8 cellular contexts compared by ENCODE assay signal in the genomic region with DNA sequence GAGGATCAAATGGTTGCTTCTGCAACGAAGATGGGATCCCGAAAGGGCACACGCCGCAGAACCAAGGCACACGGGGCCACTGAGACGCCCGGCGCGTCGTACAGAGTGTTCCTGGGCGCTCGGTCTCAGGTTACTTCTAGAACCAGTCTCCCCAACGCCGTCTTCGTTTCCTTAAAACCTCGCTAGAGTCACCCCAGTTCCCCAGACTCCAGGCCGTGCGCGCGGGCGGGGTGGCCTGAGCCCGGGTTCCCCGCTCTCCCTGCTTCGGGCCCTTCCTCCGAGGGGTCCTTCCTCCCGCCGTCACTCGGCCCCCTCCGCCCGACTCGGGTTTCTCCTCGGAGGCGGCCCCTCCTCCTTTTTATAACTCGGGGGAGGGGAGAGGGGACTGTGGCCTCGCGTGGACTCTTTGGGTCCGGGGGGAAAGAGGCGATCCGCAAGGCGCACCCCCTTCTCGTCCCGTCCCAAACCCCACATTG. TPM values are rescaled to one million over a fixed set of nuclear protein-coding genes. Genes with fewer than 3 reads are reported as not detected.
A peak's percentile ranks its signal among the peaks of the same experiment; 100 is the strongest.
DNase-seq lines count a peak whose midpoint lies in the region; ATAC-seq, FAIRE-seq and TF ChIP-seq lines count a peak whose summit lies in the region.

No MANE protein-coding gene starts in this region.

- ATAC-seq in HG02938 (IDR thresholded peaks at IDR 0.05; ENCODE audit: unreplicated experiment) (peak; percentile 22), Right ventricle myocardium superior (ENCODE audit: poor library complexity) (peak; percentile 37), pancreas (peak; percentile 32 to 59 (median 43)), GM21717 (IDR thresholded peaks at IDR 0.05; ENCODE audit: unreplicated experiment) (no peak), GM18519 (IDR thresholded peaks at IDR 0.05; ENCODE audit: low FRiP score, unreplicated experiment) (no peak)

- WGBS in pancreas, 2 donors = 1% methylated on average over 36 to 42 of the region's 42 CpGs

- intact Hi-C loops in Right ventricle myocardium superior (cut with DNase I) (loop anchor here (5.0 kb wide), 1 partner anchor 171 kb away; no protein-coding TSS in a partner anchor), pancreas (cut with DNase I) (no loop called here)

- peak overlapping the region; percentile 76 to 92 (median 84) for H3K27ac ChIP-seq in pancreas

- peaks cover 0 to 10% (median 8%) of the 10 kb centered on the region in 3 donors for H3K4me1 ChIP-seq in pancreas

- FAIRE-seq in pancreas (lab: Jason Lieb, UNC) = no peak

- H3K27me3 ChIP-seq in pancreas = peaks cover 0 to 7% (median 2%) of the 10 kb centered on the region in 4 donors

- H3K9me3 ChIP-seq in pancreas = no peaks in the 10 kb centered on the region

- H3K4me3 ChIP-seq in GM12864 (ENCODE audit: low read depth, low read length) = peak overlapping the region; percentile 68
- H3K4me3 ChIP-seq in pancreas = peak overlapping the region; percentile 55 to 81 (median 66)

- H3K36me3 ChIP-seq in pancreas = no peaks in the 10 kb centered on the region

- no peak for DNase-seq in GM12864 (ENCODE audit: low read depth)
- DNase-seq in OCI-M1 (lab: John Stamatoyannopoulos, UW) = peak; percentile 68
- DNase-seq in activated naive CD4-positive, alpha-beta T cell treated with anti-CD3 and anti-CD28 coated beads, Interleukin-2, amount 50 U/mL, for 16 hours = peak; percentile 42
- peak; percentile 70 for DNase-seq in Right ventricle myocardium superior
- DNase-seq in pancreas = peak in 5 of 6 donors; percentile 25 to 81 (median 51)

- TF ChIP-seq CTCF in GM12864 (IDR thresholded peaks at IDR 0.05; ENCODE audit: low read depth, low read length, missing control alignments) (no peak), pancreas (IDR thresholded peaks at IDR 0.05) (no peak)

RNA-seq across cellular contexts. Expression of a gene that starts 0.8 kb away (rescaled TPM):
- total RNA-seq in Right ventricle myocardium superior (25.3 TPM), pancreas (1 to 10 TPM in 3 of 6 donors, under 1 TPM in 3; 0.60 to 5.2 (median 1.5) TPM)
- polyA plus RNA-seq in pancreas = 1 to 10 TPM in 1 of 2 donors, under 1 TPM in 1; 0.53 to 1.2 TPM

RNA-seq across cellular contexts. Expression of a gene that starts 40.2 kb away (rescaled TPM):
- total RNA-seq in Right ventricle myocardium superior (not detected), pancreas (not detected)
- under 1 TPM; 0.04 to 0.09 TPM for polyA plus RNA-seq in pancreas

Comparison
In these comparisons a context has a peak if more than half of its experiments do, and no peak if none do; other contexts are left out.
1. ATAC-seq: peak in HG02938 (single experiment), Right ventricle myocardium superior (single experiment) and pancreas (4 of 4); none in GM21717 (single experiment) and GM18519 (single experiment).